In the genomic region with DNA sequence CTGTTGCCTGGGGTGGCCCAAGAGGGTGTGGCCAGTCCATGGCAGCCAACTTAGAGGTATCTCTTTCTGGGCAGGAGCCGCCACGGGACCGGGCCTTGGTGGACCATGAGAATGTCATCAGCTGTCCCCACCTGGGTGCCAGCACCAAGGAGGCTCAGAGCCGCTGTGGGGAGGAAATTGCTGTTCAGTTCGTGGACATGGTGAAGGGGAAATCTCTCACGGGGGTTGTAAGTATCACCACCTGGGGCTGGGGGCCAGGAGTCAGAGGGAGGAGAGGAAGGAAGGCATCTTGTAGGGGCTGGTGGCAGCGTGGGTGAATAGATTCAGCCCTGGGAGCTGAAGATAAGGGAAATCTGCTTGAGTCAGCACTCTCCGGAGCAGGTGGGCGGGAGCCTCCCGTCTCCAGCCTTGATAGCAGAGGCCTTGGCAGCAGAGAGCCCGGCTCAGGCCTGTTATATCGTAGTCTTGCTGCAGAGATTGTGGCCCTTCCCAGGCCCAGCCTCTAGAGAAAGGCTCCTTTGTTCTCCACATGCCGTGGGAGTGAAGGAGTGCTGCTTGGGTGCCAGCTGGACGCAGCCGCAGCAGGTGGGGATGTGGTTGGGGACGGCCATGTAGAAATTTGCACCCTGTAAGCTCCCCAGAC, we compare ENCODE assay signal across 16 cellular contexts. TPM values are rescaled to one million over a fixed set of nuclear protein-coding genes. Genes with fewer than 3 reads are reported as not detected.
DNase-seq lines count a peak whose midpoint lies in the region; ATAC-seq, FAIRE-seq and TF ChIP-seq lines count a peak whose summit lies in the region.
"Had no signal": no experiment of that assay in that cellular context is flagged by ENCODE, and none has a peak within 500 bp of the region (broad histone marks: within the 10 kb centered on the region; RNA-seq: fewer than 3 reads in every experiment).

No MANE protein-coding gene starts in this region.

- no peaks in the 10 kb centered on the region for H3K4me1 Mint-ChIP-seq in activated naive CD4-positive, alpha-beta T cell treated with anti-CD3 and anti-CD28 coated beads, Interleukin-2, amount 50 U/mL, for 24 hours
- H3K4me1 Mint-ChIP-seq in activated CD8-positive, alpha-beta memory T cell treated with anti-CD3 and anti-CD28 coated beads, Interleukin-2, amount 10 ng/mL, durations not matched to agents 7 days and 5 days = no peaks in the 10 kb centered on the region

- no peak for FAIRE-seq in endothelial cell of umbilical vein (lab: Jason Lieb, UNC)
- no peak for FAIRE-seq in urothelium cell line (lab: Jason Lieb, UNC)
- FAIRE-seq: bronchial epithelial cell, GM19239 had no signal

- no peaks in the 10 kb centered on the region for H3K9me1 ChIP-seq in endothelial cell of umbilical vein (replicated peaks; ENCODE audit: control insufficient read depth, extremely low read depth, insufficient read depth, low read length)

- H3K9ac ChIP-seq in endothelial cell of umbilical vein (replicated peaks; ENCODE audit: extremely low read depth, insufficient read depth, low read length) = no peak overlapping the region

- no TSS peak for BruUV-seq in endothelial cell of umbilical vein (replicated peaks; lab: Mats Ljungman, UMichigan)

- peaks cover 7% of the 10 kb centered on the region for H3K36me3 Mint-ChIP-seq in activated naive CD4-positive, alpha-beta T cell treated with anti-CD3 and anti-CD28 coated beads, Interleukin-2, amount 50 U/mL, for 24 hours
- H3K36me3 Mint-ChIP-seq in activated CD8-positive, alpha-beta memory T cell treated with anti-CD3 and anti-CD28 coated beads, Interleukin-2, amount 10 ng/mL, durations not matched to agents 7 days and 5 days = peaks cover 18% of the 10 kb centered on the region

- H3K9me3 ChIP-seq in endothelial cell of umbilical vein (replicated peaks; ENCODE audit: control insufficient read depth, insufficient read depth, low read length) = no peaks in the 10 kb centered on the region
- H3K9me3 ChIP-seq: SJSA1, upper lobe of left lung had no signal

- POLR2A ChIA-PET in endothelial cell of umbilical vein (lab: Charles Lee) = no interaction called here

- H3K79me2 ChIP-seq in endothelial cell of umbilical vein (ENCODE audit: control insufficient read depth, insufficient read depth, low read length) = no peaks in the 10 kb centered on the region

- H3K27me3 Mint-ChIP-seq in activated naive CD4-positive, alpha-beta T cell treated with anti-CD3 and anti-CD28 coated beads, Interleukin-2, amount 50 U/mL, for 24 hours = no peaks in the 10 kb centered on the region
- no peaks in the 10 kb centered on the region for H3K27me3 Mint-ChIP-seq in activated CD8-positive, alpha-beta memory T cell treated with anti-CD3 and anti-CD28 coated beads, Interleukin-2, amount 10 ng/mL, durations not matched to agents 7 days and 5 days
- H3K27me3 Mint-ChIP-seq: activated CD4-positive, alpha-beta memory T cell treated with anti-CD3 and anti-CD28 coated beads for 36 hours had no signal

- CTCF ChIA-PET in endothelial cell of umbilical vein (lab: Charles Lee) = interaction anchor here (1.4 kb wide), 1 partner anchor 9 kb away, joined by 4 read pairs; no protein-coding TSS in a partner anchor
- CTCF ChIA-PET in activated CD8-positive, alpha-beta memory T cell treated with anti-CD3 and anti-CD28 coated beads, Interleukin-2, amount 10 ng/mL, durations not matched to agents 7 days and 5 days (lab: Charles Lee) = no interaction called here

- peaks cover 3 to 4% of the 10 kb centered on the region in 2 experiments for H3K36me3 ChIP-seq in endothelial cell of umbilical vein (ENCODE audit: control insufficient read depth in 2 of 2, extremely low read depth in 1 of 2, insufficient read depth in 2 of 2, low read length in 2 of 2)

- H3K4me3 Mint-ChIP-seq in activated naive CD4-positive, alpha-beta T cell treated with anti-CD3 and anti-CD28 coated beads, Interleukin-2, amount 50 U/mL, for 24 hours = no peak overlapping the region
- H3K4me3 Mint-ChIP-seq in activated CD8-positive, alpha-beta memory T cell treated with anti-CD3 and anti-CD28 coated beads, Interleukin-2, amount 10 ng/mL, durations not matched to agents 7 days and 5 days = no peak overlapping the region
- H3K4me3 Mint-ChIP-seq: activated CD4-positive, alpha-beta memory T cell treated with anti-CD3 and anti-CD28 coated beads for 36 hours had no signal

- H3K27me3 ChIP-seq in endothelial cell of umbilical vein (ENCODE audit: control insufficient read depth in 2 of 2, insufficient read depth in 2 of 2, low read length in 2 of 2) = no peaks in the 10 kb centered on the region
- H3K27me3 ChIP-seq: foreskin keratinocyte, SJSA1, upper lobe of left lung had no signal

- ATAC-seq in activated CD8-positive, alpha-beta memory T cell treated with anti-CD3 and anti-CD28 coated beads, Interleukin-2, amount 10 ng/mL, durations not matched to agents 7 days and 5 days = no peak
- no peak for ATAC-seq in HG03442 (IDR thresholded peaks at IDR 0.05; ENCODE audit: unreplicated experiment)
- no peak for ATAC-seq in HG03097 (IDR thresholded peaks at IDR 0.05; ENCODE audit: low FRiP score, unreplicated experiment)
- ATAC-seq: foreskin keratinocyte had no signal

- no peak for TF ChIP-seq CTCF in endothelial cell of umbilical vein (IDR thresholded peaks at IDR 0.05; ENCODE audit: extremely low read depth in 1 of 2, insufficient read depth in 1 of 2, low read depth in 1 of 2, low read length in 2 of 2)

- DNase-seq in activated naive CD4-positive, alpha-beta T cell (lab: John Stamatoyannopoulos, UW) = no peak
- DNase-seq in endothelial cell of umbilical vein (ENCODE audit: low read depth, low spot score) (peak; percentile 3), mucosa of gallbladder (ENCODE audit: low spot score) (peak; percentile 53), urothelium cell line (ENCODE audit: low spot score) (peak; percentile 78)
- no peak for DNase-seq in activated CD8-positive, alpha-beta memory T cell treated with anti-CD3 and anti-CD28 coated beads, Interleukin-2, amount 10 ng/mL, durations not matched to agents 7 days and 5 days
- DNase-seq: activated CD4-positive, alpha-beta memory T cell treated with anti-CD3 and anti-CD28 coated beads for 36 hours; foreskin keratinocyte; NCI-H2029; stimulated activated CD4-positive, alpha-beta T cell treated with anti-CD3 and anti-CD28 coated beads, Interleukin-4, amount 100 ng/mL, for 1 hour; upper lobe of left lung had no signal

- H2AFZ ChIP-seq in endothelial cell of umbilical vein (ENCODE audit: low read depth, low read length) = no peak overlapping the region

- dilution Hi-C loops in endothelial cell of umbilical vein (cut with MboI; ENCODE audit: extremely low pct_ligation_motif_present, low sequenced_read_pairs) = no loop called here

- TF ChIP-seq POLR2A in endothelial cell of umbilical vein (IDR thresholded peaks at IDR 0.05; ENCODE audit: low read depth, low read length) = no peak

- H3K4me3 ChIP-seq in endothelial cell of umbilical vein (replicated peaks in 1 of 3; ENCODE audit: insufficient read depth in 1 of 3, low read depth in 1 of 3, low read length in 3 of 3) = no peak overlapping the region
- H3K4me3 ChIP-seq: SJSA1, upper lobe of left lung had no signal

- no peaks in the 10 kb centered on the region for H4K20me1 ChIP-seq in endothelial cell of umbilical vein (replicated peaks; ENCODE audit: control insufficient read depth, extremely low read depth, insufficient read depth, low read length)

- intact Hi-C loops in endothelial cell of umbilical vein (cut with micrococcal nuclease) = no loop called here

- peak overlapping the region; percentile 53 for H3K27ac Mint-ChIP-seq in activated naive CD4-positive, alpha-beta T cell treated with anti-CD3 and anti-CD28 coated beads, Interleukin-2, amount 50 U/mL, for 24 hours
- H3K27ac Mint-ChIP-seq in activated CD8-positive, alpha-beta memory T cell treated with anti-CD3 and anti-CD28 coated beads, Interleukin-2, amount 10 ng/mL, durations not matched to agents 7 days and 5 days = no peak overlapping the region
- H3K27ac Mint-ChIP-seq: activated CD4-positive, alpha-beta memory T cell treated with anti-CD3 and anti-CD28 coated beads for 36 hours had no signal

- H3K27ac ChIP-seq in endothelial cell of umbilical vein (ENCODE audit: insufficient read depth, low read depth, low read length) = no peak overlapping the region
- H3K27ac ChIP-seq: foreskin keratinocyte, SJSA1, upper lobe of left lung had no signal

- no peaks in the 10 kb centered on the region for H3K9me3 Mint-ChIP-seq in activated naive CD4-positive, alpha-beta T cell treated with anti-CD3 and anti-CD28 coated beads, Interleukin-2, amount 50 U/mL, for 24 hours
- no peaks in the 10 kb centered on the region for H3K9me3 Mint-ChIP-seq in activated CD8-positive, alpha-beta memory T cell treated with anti-CD3 and anti-CD28 coated beads, Interleukin-2, amount 10 ng/mL, durations not matched to agents 7 days and 5 days (ENCODE audit: low read depth)
- H3K9me3 Mint-ChIP-seq: activated CD4-positive, alpha-beta memory T cell treated with anti-CD3 and anti-CD28 coated beads for 36 hours had no signal

- no peak overlapping the region for H3K4me2 ChIP-seq in endothelial cell of umbilical vein (ENCODE audit: insufficient read depth, low read length)

- H3K4me1 ChIP-seq in endothelial cell of umbilical vein (ENCODE audit: control insufficient read depth, extremely low read depth, insufficient read depth, low read length) = no peaks in the 10 kb centered on the region
- H3K4me1 ChIP-seq: foreskin keratinocyte, SJSA1, upper lobe of left lung had no signal

RNA-seq across cellular contexts. Expression of gene PHGDH, which starts 25.4 kb away (rescaled TPM):
- 101 and 120 TPM in 2 replicates for total RNA-seq in endothelial cell of umbilical vein
- 33.2 and 37.9 TPM in 2 replicates for polyA plus RNA-seq in endothelial cell of umbilical vein
- 37.2 and 37.8 TPM in 2 replicates for polyA plus RNA-seq in endothelial cell of umbilical vein (2011; cell fraction: cytosol; rRNA removed)
- 42.6 and 45.2 TPM in 2 replicates for polyA plus RNA-seq in endothelial cell of umbilical vein (2011; cell fraction: nucleus; rRNA removed)
- polyA plus RNA-seq in endothelial cell of umbilical vein (2012) = 9.8 and 26.9 TPM in 2 replicates
- polyA minus RNA-seq in endothelial cell of umbilical vein = 66.7 and 76.5 TPM in 2 replicates
- 201 TPM for polyA minus RNA-seq in endothelial cell of umbilical vein (2011; cell fraction: cytosol; rRNA and poly(A)+ RNA removed)
- 39.4 and 42.3 TPM in 2 replicates for polyA minus RNA-seq in endothelial cell of umbilical vein (2011; cell fraction: nucleus; rRNA and poly(A)+ RNA removed)
- total RNA-seq in mucosa of gallbladder = 12.8 TPM
- 100 to 1,000 TPM; 165 to 209 TPM for total RNA-seq in activated CD8-positive, alpha-beta memory T cell treated with anti-CD3 and anti-CD28 coated beads, Interleukin-2, amount 10 ng/mL, durations not matched to agents 7 days and 5 days

RNA-seq across cellular contexts. Expression of gene HMGCS2, which starts 31.5 kb away (rescaled TPM):
- total RNA-seq in endothelial cell of umbilical vein = not detected in 2 replicates
- not detected in 2 replicates for polyA plus RNA-seq in endothelial cell of umbilical vein
- not detected in 2 replicates for polyA plus RNA-seq in endothelial cell of umbilical vein (2011; cell fraction: cytosol; rRNA removed)
- not detected in 2 replicates for polyA plus RNA-seq in endothelial cell of umbilical vein (2011; cell fraction: nucleus; rRNA removed)
- polyA plus RNA-seq in endothelial cell of umbilical vein (2012) = not detected in 2 replicates
- polyA minus RNA-seq in endothelial cell of umbilical vein = not detected in 2 replicates
- polyA minus RNA-seq in endothelial cell of umbilical vein (2011; cell fraction: cytosol; rRNA and poly(A)+ RNA removed) = not detected
- not detected in 2 replicates for polyA minus RNA-seq in endothelial cell of umbilical vein (2011; cell fraction: nucleus; rRNA and poly(A)+ RNA removed)
- total RNA-seq in mucosa of gallbladder = 22.1 TPM
- not detected for total RNA-seq in activated CD8-positive, alpha-beta memory T cell treated with anti-CD3 and anti-CD28 coated beads, Interleukin-2, amount 10 ng/mL, durations not matched to agents 7 days and 5 days
- total RNA-seq: activated CD4-positive, alpha-beta memory T cell treated with anti-CD3 and anti-CD28 coated beads for 36 hours; foreskin keratinocyte; SJSA1 had no signal
- polyA plus RNA-seq: foreskin keratinocyte had no signal

Comparison
In these comparisons a context has a peak if more than half of its experiments do, and no peak if none do; other contexts are left out.
1. DNase-seq: peak in endothelial cell of umbilical vein (single experiment), mucosa of gallbladder (single experiment) and urothelium cell line (single experiment); none in activated naive CD4-positive, alpha-beta T cell (0 of 4) and activated CD8-positive, alpha-beta memory T cell treated with anti-CD3 and anti-CD28 coated beads, Interleukin-2, amount 10 ng/mL, durations not matched to agents 7 days and 5 days (single experiment).
2. RNA of gene HMGCS2, which starts 31.5 kb away (total RNA-seq): 22.1 TPM in mucosa of gallbladder (single experiment); not detected in endothelial cell of umbilical vein and not detected in activated CD8-positive, alpha-beta memory T cell treated with anti-CD3 and anti-CD28 coated beads, Interleukin-2, amount 10 ng/mL, durations not matched to agents 7 days and 5 days; every median in the first group is over 10 times any median in the second.